9 cellular contexts compared by ENCODE assay signal in the genomic region with DNA sequence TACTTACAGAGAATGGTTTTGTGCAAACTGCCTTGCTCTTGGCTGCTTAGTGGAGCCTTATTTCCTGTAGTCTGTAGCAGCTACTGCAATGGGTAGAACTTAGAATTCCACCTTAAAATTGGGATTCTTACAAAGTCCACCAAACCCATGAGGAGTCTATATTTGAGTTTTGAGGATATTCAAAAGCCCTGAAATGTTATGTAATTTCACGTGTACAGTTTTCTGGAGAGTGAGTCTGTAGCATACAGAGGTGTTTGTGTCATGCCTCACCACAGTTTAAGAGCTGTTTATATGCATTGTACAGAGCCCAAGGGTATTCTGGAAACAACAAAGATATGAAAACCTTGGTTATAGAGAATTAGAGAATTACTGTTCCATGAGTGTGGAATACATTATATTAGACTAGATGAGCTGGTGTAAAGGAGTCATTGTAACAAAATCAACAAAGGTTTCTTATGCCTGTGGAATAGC.
DNase-seq lines count a peak whose midpoint lies in the region; ATAC-seq and TF ChIP-seq lines count a peak whose summit lies in the region.
"Had no signal": no experiment of that assay in that cellular context is flagged by ENCODE, and none has a peak within 500 bp of the region (broad histone marks: within the 10 kb centered on the region; RNA-seq: fewer than 3 reads in every experiment).

No MANE protein-coding gene starts in this region.

- H3K27me3 Mint-ChIP-seq in Calu3 (ENCODE audit: unreplicated experiment): no peaks in the 10 kb centered on the region
- H3K27me3 Mint-ChIP-seq in T-helper 17 cell: no peaks in the 10 kb centered on the region

- peaks cover 6% of the 10 kb centered on the region for H3K36me3 Mint-ChIP-seq in Calu3 (ENCODE audit: insufficient read depth, unreplicated experiment)
- peaks cover 3% of the 10 kb centered on the region for H3K36me3 Mint-ChIP-seq in T-helper 17 cell (ENCODE audit: low read depth)

- intact Hi-C loops in Calu3 (cut with micrococcal nuclease; ENCODE audit: unreplicated experiment) (loop anchor here (10.0 kb wide), 1 partner anchor 52 kb away; no protein-coding TSS in a partner anchor), left ventricle myocardium superior (cut with micrococcal nuclease) (no loop called here), sciatic nerve (cut with DNase I) (no loop called here)

- H3K9me3 Mint-ChIP-seq in Calu3 (ENCODE audit: low read depth, unreplicated experiment): no peaks in the 10 kb centered on the region

- DNase-seq in Calu3 (no peak), T-helper 17 cell (no peak), left ventricle myocardium superior (no peak), sciatic nerve (ENCODE audit: low spot score) (no peak), KG1 (lab: John Stamatoyannopoulos, UW) (no peak)
- DNase-seq in stimulated activated CD4-positive, alpha-beta T cell treated with anti-CD3 and anti-CD28 coated beads, Interleukin-4, amount 100 ng/mL, for 4 hours: no peak
- DNase-seq: NCI-H2081 treated with DMSO at 0.1 percent for 48 hours had no signal

- H3K27ac Mint-ChIP-seq in Calu3 (ENCODE audit: unreplicated experiment) (peak overlapping the region; percentile 89), T-helper 17 cell (peak overlapping the region; percentile 89)

- H3K4me1 Mint-ChIP-seq in Calu3 (ENCODE audit: low read depth, unreplicated experiment): peaks cover 56% of the 10 kb centered on the region
- peaks cover 25% of the 10 kb centered on the region for H3K4me1 Mint-ChIP-seq in T-helper 17 cell

- no TSS peak for BruUV-seq in Calu3 (replicated peaks; lab: Mats Ljungman, UMichigan)

- peak overlapping the region; percentile 69 for H3K4me3 Mint-ChIP-seq in Calu3 (ENCODE audit: low read depth, unreplicated experiment)
- H3K4me3 Mint-ChIP-seq in T-helper 17 cell: peak overlapping the region; percentile 81

- no peaks in the 10 kb centered on the region for H3K9me3 ChIP-seq in T-helper 17 cell (ENCODE audit: control insufficient read depth, low read length, poor library complexity, severe bottlenecking)

- TF ChIP-seq CTCF in Calu3 (IDR thresholded peaks at IDR 0.05; ENCODE audit: unreplicated experiment): no peak

- ATAC-seq in T-helper 17 cell (peak; percentile 32), left ventricle myocardium superior (peak; percentile 25), sciatic nerve (peak; percentile 43), GM18498 (IDR thresholded peaks at IDR 0.05; ENCODE audit: unreplicated experiment) (no peak), HG02588 (IDR thresholded peaks at IDR 0.05; ENCODE audit: unreplicated experiment) (no peak)

- CTCF ChIA-PET in Calu3 (lab: Charles Lee): interaction anchor here (1.1 to 2.0 kb wide), 2 partner anchors 17 to 190 kb away, joined by 3 to 6 read pairs; no protein-coding TSS in a partner anchor

Comparison
In these comparisons a context has a peak if more than half of its experiments do, and no peak if none do; other contexts are left out.
1. ATAC-seq: peak in T-helper 17 cell (single experiment), left ventricle myocardium superior (single experiment) and sciatic nerve (single experiment); none in GM18498 (single experiment) and HG02588 (single experiment).